ENCODE assay signal across 8 cellular contexts in the genomic region with DNA sequence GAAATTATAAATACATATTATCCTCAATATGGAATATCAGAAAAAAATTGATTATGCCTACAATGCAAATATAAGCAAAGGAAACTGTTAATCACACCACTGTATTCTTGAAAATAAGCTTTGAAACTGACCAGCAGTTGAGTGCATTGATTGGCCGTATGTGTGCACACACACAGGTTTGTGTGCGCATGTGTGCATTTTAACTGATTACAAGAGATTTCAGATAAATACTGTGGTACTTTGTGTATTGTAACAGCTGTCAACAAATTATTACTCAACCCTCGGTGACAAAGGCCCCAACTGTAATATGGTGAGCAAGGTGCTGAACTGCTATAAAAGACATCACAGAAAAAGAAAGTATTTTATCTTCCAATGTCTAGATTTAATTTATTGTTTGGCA.
"Had no signal": no experiment of that assay in that cellular context is flagged by ENCODE, and none has a peak within 500 bp of the region (broad histone marks: within the 10 kb centered on the region; RNA-seq: fewer than 3 reads in every experiment).

No MANE protein-coding gene starts in this region.

- H3K27ac ChIP-seq: HL-60, KMS-11 had no signal

- H3K4me3 ChIP-seq: K562 had no signal

- ATAC-seq: K562 had no signal

- DNase-seq: IMR-90, Karpas-422, KBM-7, KG1 had no signal

- FAIRE-seq: HTR-8/SVneo, K562 had no signal

- H3K4me2 ChIP-seq: KMS-11 had no signal

- H3K9ac ChIP-seq: KMS-11 had no signal
